Comparison of ENCODE assay signal across 14 cellular contexts in genomic region chr9:127987103-127987614, GRCh38. TPM values are rescaled to one million over a fixed set of nuclear protein-coding genes. Genes with fewer than 3 reads are reported as not detected.
DNase-seq lines count a peak whose midpoint lies in the region; ATAC-seq, FAIRE-seq and TF ChIP-seq lines count a peak whose summit lies in the region.
"Had no signal": no experiment of that assay in that cellular context is flagged by ENCODE, and none has a peak within 500 bp of the region (broad histone marks: within the 10 kb centered on the region; RNA-seq: fewer than 3 reads in every experiment).

No MANE protein-coding gene starts in this region.

- no peak for TF ChIP-seq POLR2A in Peyer's patch (IDR thresholded peaks at IDR 0.05)

- H3K4me1 ChIP-seq in Peyer's patch: peaks cover 7 to 20% (median 8%) of the 10 kb centered on the region in 4 donors

- H3K27me3 ChIP-seq in Peyer's patch: no peaks in the 10 kb centered on the region
- H3K27me3 ChIP-seq: tibial nerve had no signal

- H3K4me3 Mint-ChIP-seq in stimulated activated memory B cell treated with anti-CD40 and anti-IgM and Interleukin-4, amounts not matched to agents 10 μg/mL and 1 μg/mL and 100 μg/mL, for 72 hours: peak overlapping the region; percentile 53
- H3K4me3 Mint-ChIP-seq: WTC11 had no signal

- H3K4me1 Mint-ChIP-seq in stimulated activated memory B cell treated with anti-CD40 and anti-IgM and Interleukin-4, amounts not matched to agents 10 μg/mL and 1 μg/mL and 100 μg/mL, for 72 hours: peaks cover 79% of the 10 kb centered on the region

- no peak overlapping the region for H3K4me3 ChIP-seq in Peyer's patch
- H3K4me3 ChIP-seq: lung, tibial nerve had no signal

- peak; percentile 78 for FAIRE-seq in GM19239 (lab: Jason Lieb, UNC)
- FAIRE-seq: endothelial cell of umbilical vein had no signal

- H3K9me3 Mint-ChIP-seq in stimulated activated memory B cell treated with anti-CD40 and anti-IgM and Interleukin-4, amounts not matched to agents 10 μg/mL and 1 μg/mL and 100 μg/mL, for 72 hours: no peaks in the 10 kb centered on the region
- H3K9me3 Mint-ChIP-seq: WTC11 had no signal

- peak; percentile 57 for ATAC-seq in stimulated activated memory B cell treated with anti-CD40 and anti-IgM and Interleukin-4, amounts not matched to agents 10 μg/mL and 1 μg/mL and 100 μg/mL, for 72 hours
- ATAC-seq in GM18519 (IDR thresholded peaks at IDR 0.05; ENCODE audit: low FRiP score, unreplicated experiment) (no peak), GM18858 (IDR thresholded peaks at IDR 0.05; ENCODE audit: unreplicated experiment) (no peak)
- ATAC-seq: WTC11 had no signal

- no peaks in the 10 kb centered on the region for H3K9me3 ChIP-seq in Peyer's patch
- H3K9me3 ChIP-seq: tibial nerve had no signal

- no peaks in the 10 kb centered on the region for H3K27me3 Mint-ChIP-seq in stimulated activated memory B cell treated with anti-CD40 and anti-IgM and Interleukin-4, amounts not matched to agents 10 μg/mL and 1 μg/mL and 100 μg/mL, for 72 hours

- peak overlapping the region in 3 of 4 donors; percentile 37 to 72 (median 48) for H3K27ac ChIP-seq in Peyer's patch

- TF ChIP-seq CTCF in Peyer's patch (IDR thresholded peaks at IDR 0.05): no peak

- no peaks in the 10 kb centered on the region for H3K36me3 ChIP-seq in Peyer's patch
- H3K36me3 ChIP-seq: tibial nerve had no signal

- no peaks in the 10 kb centered on the region for H3K36me3 Mint-ChIP-seq in stimulated activated memory B cell treated with anti-CD40 and anti-IgM and Interleukin-4, amounts not matched to agents 10 μg/mL and 1 μg/mL and 100 μg/mL, for 72 hours
- H3K36me3 Mint-ChIP-seq: WTC11 had no signal

- no peak for DNase-seq in GM19239 (ENCODE audit: insufficient read length, low spot score)
- DNase-seq in Peyer's patch: peak; percentile 57 to 77 (median 73)
- peak; percentile 52 for DNase-seq in fibroblast of peridontal ligament (ENCODE audit: extremely low read depth)
- DNase-seq in NCI-H748 treated with DMSO at 0.1 percent for 48 hours (lab: John Stamatoyannopoulos, UW): no peak
- no peak for DNase-seq in activated effector memory CD4-positive, alpha-beta T cell treated with Interleukin-2 at 50 U/mL for 16 hours
- DNase-seq: activated naive CD4-positive, alpha-beta T cell treated with anti-CD3 and anti-CD28 coated beads, Interleukin-2, amount 50 U/mL, for 16 hours; NCI-H524 treated with DMSO at 0.1 percent for 48 hours had no signal

- H3K27ac Mint-ChIP-seq in stimulated activated memory B cell treated with anti-CD40 and anti-IgM and Interleukin-4, amounts not matched to agents 10 μg/mL and 1 μg/mL and 100 μg/mL, for 72 hours: peak overlapping the region; percentile 81
- H3K27ac Mint-ChIP-seq: WTC11 had no signal

RNA-seq across cellular contexts. Expression of gene EEIG1, which starts 6.4 kb away (rescaled TPM):
- 100 to 1,000 TPM in 3 of 4 donors, 10 to 100 TPM in 1; 71.8 to 219 (median 122) TPM for total RNA-seq in Peyer's patch

RNA-seq across cellular contexts. Expression of gene DPM2, which starts 49.5 kb away (rescaled TPM):
- 10 to 100 TPM; 20.6 to 27.3 (median 22.1) TPM for total RNA-seq in Peyer's patch

RNA-seq across cellular contexts. Expression of gene PIP5KL1, which starts 56.6 kb away (rescaled TPM):
- 1 to 10 TPM in 1 of 4 donors, not detected in 3; 2.5 TPM for total RNA-seq in Peyer's patch

Comparison
In these comparisons a context has a peak if more than half of its experiments do, and no peak if none do; other contexts are left out.
1. DNase-seq: peak in Peyer's patch (3 of 3) and fibroblast of peridontal ligament (single experiment); none in GM19239 (single experiment), NCI-H748 treated with DMSO at 0.1 percent for 48 hours (single experiment) and activated effector memory CD4-positive, alpha-beta T cell treated with Interleukin-2 at 50 U/mL for 16 hours (single experiment).